ENCODE assay signal across 15 cellular contexts in genomic region chr1:8419172-8419571, GRCh38.
DNase-seq lines count a peak whose midpoint lies in the region; ATAC-seq, FAIRE-seq and TF ChIP-seq lines count a peak whose summit lies in the region.
"Had no signal": no experiment of that assay in that cellular context is flagged by ENCODE, and none has a peak within 500 bp of the region (broad histone marks: within the 10 kb centered on the region; RNA-seq: fewer than 3 reads in every experiment).

No MANE protein-coding gene starts in this region.

- peaks cover 57% of the 10 kb centered on the region for H3K4me1 ChIP-seq in HepG2 (ENCODE audit: insufficient read depth, low read length)
- peaks cover 45% of the 10 kb centered on the region for H3K4me1 ChIP-seq in stomach smooth muscle (ENCODE audit: control insufficient read depth, insufficient read depth, low read length)
- H3K4me1 ChIP-seq in endodermal cell (ENCODE audit: control insufficient read depth, insufficient read depth, low read length): peaks cover 10% of the 10 kb centered on the region

- DNase-seq in HCEC 1CT (peak; percentile 36), astrocyte of the hippocampus (ENCODE audit: low read depth, low spot score) (peak; percentile 63), HepG2 (ENCODE audit: low spot score) (no peak), urothelium cell line (ENCODE audit: low spot score) (no peak), DMS53 (lab: John Stamatoyannopoulos, UW) (no peak), endodermal cell (no peak)
- DNase-seq: NCI-H1436 treated with DMSO at 0.1 percent for 48 hours; Peyer's patch; stimulated activated CD4-positive, alpha-beta T cell treated with anti-CD3 and anti-CD28 coated beads, Interleukin-12 subunit alpha, Interleukin-12 subunit beta, amount 100 ng/mL, for 4 hours had no signal

- no peaks in the 10 kb centered on the region for H3K27me3 Mint-ChIP-seq in endodermal cell (ENCODE audit: insufficient read depth)
- H3K27me3 Mint-ChIP-seq: stimulated activated memory B cell treated with anti-CD40 and anti-IgM and Interleukin-4, amounts not matched to agents 10 μg/mL and 1 μg/mL and 100 μg/mL, for 72 hours had no signal

- peaks cover 48% of the 10 kb centered on the region for H4K20me1 ChIP-seq in HepG2 (ENCODE audit: insufficient read depth, low read length)

- no peaks in the 10 kb centered on the region for H3K9me3 Mint-ChIP-seq in endodermal cell
- H3K9me3 Mint-ChIP-seq: stimulated activated memory B cell treated with anti-CD40 and anti-IgM and Interleukin-4, amounts not matched to agents 10 μg/mL and 1 μg/mL and 100 μg/mL, for 72 hours; WTC11 had no signal

- H3K9me3 ChIP-seq in HepG2 (ENCODE audit: low read length) (no peaks in the 10 kb centered on the region), stomach smooth muscle (ENCODE audit: control insufficient read depth in 2 of 2, low read length in 2 of 2) (no peaks in the 10 kb centered on the region), endodermal cell (ENCODE audit: control insufficient read depth, low read length) (no peaks in the 10 kb centered on the region)
- H3K9me3 ChIP-seq: Peyer's patch had no signal

- H3K27ac Mint-ChIP-seq in endodermal cell: no peak overlapping the region
- H3K27ac Mint-ChIP-seq: WTC11 had no signal

- H2AFZ ChIP-seq in HepG2 (ENCODE audit: low read length): no peak overlapping the region

- WGBS in HepG2 (ENCODE audit: low lambda C conversion rate): 91% methylated on average over 6 of the region's 6 CpGs
- 91 to 97% methylated on average over 5 to 6 of the region's 6 CpGs for WGBS in endodermal cell (ENCODE audit: insufficient coverage in 1 of 2, insufficient read length in 1 of 2), 2 experiments

- in situ Hi-C loops in HepG2 (cut with HindIII; ENCODE audit: extremely low pct_ligation_motif_present, low pct_unique_long_range_greater_than_20kb): no loop called here

- intact Hi-C loops in HepG2 (cut with micrococcal nuclease; ENCODE audit: unreplicated experiment): no loop called here

- POLR2A ChIA-PET in HepG2 (lab: Yijun Ruan, JAX): no interaction called here

- peaks cover 33% of the 10 kb centered on the region for H3K36me3 Mint-ChIP-seq in endodermal cell (ENCODE audit: low read depth)

- H3K27me3 ChIP-seq in HepG2 (ENCODE audit: control insufficient read depth in 1 of 2, insufficient read depth in 2 of 2, low read length in 2 of 2) (no peaks in the 10 kb centered on the region), stomach smooth muscle (ENCODE audit: control insufficient read depth in 1 of 2, insufficient read depth in 2 of 2, low read length in 2 of 2) (no peaks in the 10 kb centered on the region), endodermal cell (ENCODE audit: control insufficient read depth, insufficient read depth, low read length, poor library complexity, severe bottlenecking) (no peaks in the 10 kb centered on the region)
- H3K27me3 ChIP-seq: Peyer's patch had no signal

- H3K4me3 ChIP-seq in HepG2 (replicated peaks in 1 of 3; ENCODE audit: insufficient read depth in 1 of 3, low read depth in 2 of 3, low read length in 3 of 3) (no peak overlapping the region), stomach smooth muscle (ENCODE audit: low read length in 2 of 2) (peak overlapping the region in 1 of 2 donors; percentile 92), endodermal cell (ENCODE audit: low read length) (no peak overlapping the region)

- H3K79me2 ChIP-seq in HepG2 (ENCODE audit: insufficient read depth, low read length): peaks cover 85% of the 10 kb centered on the region

- FAIRE-seq in HepG2 (lab: Jason Lieb, UNC) (no peak), urothelium cell line (lab: Jason Lieb, UNC) (no peak)

- H3K36me3 ChIP-seq in HepG2 (replicated peaks in 1 of 2; ENCODE audit: control insufficient read depth in 1 of 2, insufficient read depth in 2 of 2, low read length in 2 of 2) (peaks cover 9 to 32% of the 10 kb centered on the region in 2 experiments), stomach smooth muscle (ENCODE audit: control insufficient read depth in 2 of 2, insufficient read depth in 2 of 2, low read length in 2 of 2) (peaks cover 4 to 10% of the 10 kb centered on the region in 2 donors), endodermal cell (ENCODE audit: control insufficient read depth, insufficient read depth, low read length) (peaks cover 68% of the 10 kb centered on the region)

- H3K9ac ChIP-seq in HepG2 (ENCODE audit: insufficient read depth, low read depth, low read length): no peak overlapping the region
- peak overlapping the region; percentile 1 to 41 for H3K9ac ChIP-seq in stomach smooth muscle (ENCODE audit: low read length in 2 of 2)
- no peak overlapping the region for H3K9ac ChIP-seq in endodermal cell (ENCODE audit: extremely low read depth, low read length, poor library complexity, severe bottlenecking)

- peaks cover 15% of the 10 kb centered on the region for H3K4me1 Mint-ChIP-seq in endodermal cell

- no peak overlapping the region for H3K4me3 Mint-ChIP-seq in endodermal cell
- H3K4me3 Mint-ChIP-seq: stimulated activated memory B cell treated with anti-CD40 and anti-IgM and Interleukin-4, amounts not matched to agents 10 μg/mL and 1 μg/mL and 100 μg/mL, for 72 hours; WTC11 had no signal

- no peak for TF ChIP-seq RAD21 in HepG2 (CRISPR knock-in tag; IDR thresholded peaks at IDR 0.05)

- CTCF ChIA-PET in HepG2 (lab: Yijun Ruan, JAX; ENCODE audit: low intra/inter-chr PET ratio, low total read pairs): no interaction called here

- ATAC-seq in HepG2: no peak
- ATAC-seq in HG03565 (IDR thresholded peaks at IDR 0.05; ENCODE audit: unreplicated experiment): no peak
- ATAC-seq: left lobe of liver; stimulated activated memory B cell treated with anti-CD40 and anti-IgM and Interleukin-4, amounts not matched to agents 10 μg/mL and 1 μg/mL and 100 μg/mL, for 72 hours; WTC11 had no signal

- TF ChIP-seq EP300 in HepG2 (IDR thresholded peaks at IDR 0.05; ENCODE audit: low read depth in 2 of 2, low read length in 2 of 2) (no peak), HepG2 (CRISPR knock-in tag; IDR thresholded peaks at IDR 0.05; ENCODE audit: borderline replicate concordance) (no peak)

- H3K27ac ChIP-seq in HepG2 (ENCODE audit: extremely low read length, insufficient read depth, low read length): no peak overlapping the region
- H3K27ac ChIP-seq in stomach smooth muscle (ENCODE audit: low read length): peak overlapping the region; percentile 50
- H3K27ac ChIP-seq in endodermal cell (ENCODE audit: low read depth, low read length): no peak overlapping the region
- H3K27ac ChIP-seq: HL-60 had no signal

- BruUV-seq in HepG2 (replicated peaks; lab: Mats Ljungman, UMichigan): no TSS peak

- TF ChIP-seq CTCF in HepG2 (CRISPR knock-in tag; IDR thresholded peaks at IDR 0.05): no peak
- TF ChIP-seq CTCF in endodermal cell (conservative IDR thresholded peaks at IDR 0.05): no peak

- TF ChIP-seq POLR2A in HepG2 (IDR thresholded peaks at IDR 0.05; ENCODE audit: insufficient read depth in 1 of 2, low read depth in 2 of 2, low read length in 2 of 2): no peak

- no peak overlapping the region for H3K4me2 ChIP-seq in HepG2 (ENCODE audit: low read depth, low read length)

TF ChIP-seq in HepG2, 621 proteins besides CTCF, POLR2A, EP300 and RAD21:
- TF ChIP-seq HMG20B (CRISPR knock-in tag; conservative IDR thresholded peaks at IDR 0.05): 0 out of 2 replicates have a peak, but pooled peaks have one; percentile 43
- no peak for TF ChIP-seq ZBTB25 (CRISPR knock-in tag; IDR thresholded peaks at IDR 0.05)
- TF ChIP-seq PHF20 (CRISPR knock-in tag; IDR thresholded peaks at IDR 0.05): no peak
- peak; percentile 59; the same call in 1 of the 2 replicates for TF ChIP-seq CEBPB (IDR thresholded peaks at IDR 0.05; ENCODE audit: borderline replicate concordance, low read depth, low read length)
- no peak for TF ChIP-seq ZNF547 (CRISPR knock-in tag; IDR thresholded peaks at IDR 0.05)
- TF ChIP-seq GFI1 (CRISPR knock-in tag; IDR thresholded peaks at IDR 0.05; ENCODE audit: borderline replicate concordance): peak; percentile 34; the same call in 1 of the 2 replicates
- no peak for TF ChIP-seq ZNF720 (CRISPR knock-in tag; IDR thresholded peaks at IDR 0.05)
- TF ChIP-seq PRMT3 (CRISPR knock-in tag; IDR thresholded peaks at IDR 0.05; ENCODE audit: borderline replicate concordance, low read depth): no peak

Comparison
In these comparisons a context has a peak if more than half of its experiments do, and no peak if none do; other contexts are left out.
1. DNase-seq: peak in HCEC 1CT (single experiment) and astrocyte of the hippocampus (single experiment); none in HepG2 (single experiment), urothelium cell line (single experiment), DMS53 (single experiment) and endodermal cell (single experiment).
2. H3K9ac ChIP-seq: peak in stomach smooth muscle (2 of 2); none in HepG2 (single experiment) and endodermal cell (single experiment).